Comparison of ENCODE assay signal across 8 cellular contexts in genomic region chr2:126658910-126659613, GRCh38. TPM values are rescaled to one million over a fixed set of nuclear protein-coding genes. Genes with fewer than 3 reads are reported as not detected.
DNase-seq lines count a peak whose midpoint lies in the region; ATAC-seq lines count a peak whose summit lies in the region.

No MANE protein-coding gene starts in this region.

- peak overlapping the region; percentile 43; the same call in 1 of the 2 replicates for H3K4me3 ChIP-seq in GM08714 (ENCODE audit: low read length)

- ATAC-seq in GM21723 (IDR thresholded peaks at IDR 0.05; ENCODE audit: unreplicated experiment) = peak; percentile 39

- peak overlapping the region; percentile 79 to 99 (median 84) for H3K4me3 Mint-ChIP-seq in immature natural killer cell

- peak overlapping the region; percentile 94 to 99 (median 98) for H3K27ac Mint-ChIP-seq in immature natural killer cell

- H3K36me3 Mint-ChIP-seq in immature natural killer cell = peaks cover 0 to 4% (median 0%) of the 10 kb centered on the region in 3 donors

- DNase-seq in M059J (ENCODE audit: low read depth) (peak; percentile 24), immature natural killer cell (peak; percentile 70 to 74 (median 71)), NCI-H774 (lab: John Stamatoyannopoulos, UW) (no peak), NCI-H69 (lab: John Stamatoyannopoulos, UW) (no peak)
- peak; percentile 82 for DNase-seq in activated effector memory CD4-positive, alpha-beta T cell treated with anti-CD3 and anti-CD28 coated beads, Interleukin-2, amount 50 U/mL, for 16 hours
- DNase-seq in stimulated activated CD4-positive, alpha-beta T cell treated with anti-CD3 and anti-CD28 coated beads, Interleukin-4, amount 100 ng/mL, for 48 hours (ENCODE audit: low read depth in 2 of 2) = peak; percentile 42 to 46

- peaks cover 0 to 33% (median 14%) of the 10 kb centered on the region in 3 donors for H3K27me3 Mint-ChIP-seq in immature natural killer cell (ENCODE audit: low read depth in 3 of 3)

- no peaks in the 10 kb centered on the region for H3K9me3 Mint-ChIP-seq in immature natural killer cell

- peaks cover 85 to 88% of the 10 kb centered on the region in 2 donors for H3K4me1 Mint-ChIP-seq in immature natural killer cell

RNA-seq across cellular contexts. Expression of gene GYPC, which starts 3.1 kb away (rescaled TPM):
- 4.1 and 7.4 TPM in 2 replicates for total RNA-seq in M059J (2014; rRNA removed; shearing (Covaris generic))
- 100 to 1,000 TPM; 164 to 231 (median 178) TPM for polyA plus RNA-seq in immature natural killer cell

Comparison
In these comparisons a context has a peak if more than half of its experiments do, and no peak if none do; other contexts are left out.
1. DNase-seq: peak in M059J (single experiment), activated effector memory CD4-positive, alpha-beta T cell treated with anti-CD3 and anti-CD28 coated beads, Interleukin-2, amount 50 U/mL, for 16 hours (single experiment), immature natural killer cell (3 of 3) and stimulated activated CD4-positive, alpha-beta T cell treated with anti-CD3 and anti-CD28 coated beads, Interleukin-4, amount 100 ng/mL, for 48 hours (2 of 2); none in NCI-H774 (single experiment) and NCI-H69 (single experiment).